ENCODE assay signal across 9 cellular contexts in genomic region chr4:154618708-154619315, GRCh38. TPM values are rescaled to one million over a fixed set of nuclear protein-coding genes. Genes with fewer than 3 reads are reported as not detected.
DNase-seq lines count a peak whose midpoint lies in the region; ATAC-seq, FAIRE-seq and TF ChIP-seq lines count a peak whose summit lies in the region.
"Had no signal": no experiment of that assay in that cellular context is flagged by ENCODE, and none has a peak within 500 bp of the region (broad histone marks: within the 10 kb centered on the region; RNA-seq: fewer than 3 reads in every experiment).

No MANE protein-coding gene starts in this region.

- H3K27me3 Mint-ChIP-seq in activated CD8-positive, alpha-beta T cell treated with anti-CD3 and anti-CD28 coated beads for 36 hours: peaks cover 4% of the 10 kb centered on the region
- peaks cover 0 to 7% (median 4%) of the 10 kb centered on the region in 5 donors for H3K27me3 Mint-ChIP-seq in naive thymus-derived CD8-positive, alpha-beta T cell

- TF ChIP-seq CTCF in activated CD8-positive, alpha-beta T cell treated with anti-CD3 and anti-CD28 coated beads for 36 hours (IDR thresholded peaks at IDR 0.05): peak; percentile 56
- TF ChIP-seq CTCF in epithelial cell of proximal tubule (conservative IDR thresholded peaks at IDR 0.05; ENCODE audit: low read depth, low read length): peak; percentile 93

- H3K27ac Mint-ChIP-seq in activated CD8-positive, alpha-beta T cell treated with anti-CD3 and anti-CD28 coated beads for 36 hours: no peak overlapping the region
- H3K27ac Mint-ChIP-seq in naive thymus-derived CD8-positive, alpha-beta T cell: no peak overlapping the region

- H3K4me3 Mint-ChIP-seq in activated CD8-positive, alpha-beta T cell treated with anti-CD3 and anti-CD28 coated beads for 36 hours: no peak overlapping the region
- no peak overlapping the region for H3K4me3 Mint-ChIP-seq in naive thymus-derived CD8-positive, alpha-beta T cell

- ATAC-seq in GM18511 (IDR thresholded peaks at IDR 0.05; ENCODE audit: unreplicated experiment): peak; percentile 72
- peak; percentile 63 for ATAC-seq in HG02970 (IDR thresholded peaks at IDR 0.05; ENCODE audit: low FRiP score, unreplicated experiment)
- ATAC-seq in activated CD8-positive, alpha-beta T cell treated with anti-CD3 and anti-CD28 coated beads for 36 hours: peak; percentile 81
- peak; percentile 70 to 71 for ATAC-seq in naive thymus-derived CD8-positive, alpha-beta T cell

- POLR2A ChIA-PET in activated CD8-positive, alpha-beta T cell treated with anti-CD3 and anti-CD28 coated beads for 36 hours (lab: Charles Lee): interaction anchor here (1.0 kb wide), 1 partner anchor 69 kb away, joined by 4 read pairs; the partner anchor contains the start of gene PLRG1
- POLR2A ChIA-PET in naive thymus-derived CD8-positive, alpha-beta T cell (lab: Charles Lee): no interaction called here

- no peak for FAIRE-seq in urothelium cell line (lab: Jason Lieb, UNC)

- no peaks in the 10 kb centered on the region for H3K9me3 Mint-ChIP-seq in activated CD8-positive, alpha-beta T cell treated with anti-CD3 and anti-CD28 coated beads for 36 hours
- H3K9me3 Mint-ChIP-seq in naive thymus-derived CD8-positive, alpha-beta T cell: peaks cover 0 to 1% (median 0%) of the 10 kb centered on the region in 9 donors

- H3K36me3 Mint-ChIP-seq in activated CD8-positive, alpha-beta T cell treated with anti-CD3 and anti-CD28 coated beads for 36 hours (ENCODE audit: low read depth): no peaks in the 10 kb centered on the region
- H3K36me3 Mint-ChIP-seq in naive thymus-derived CD8-positive, alpha-beta T cell: no peaks in the 10 kb centered on the region

- CTCF ChIA-PET in activated CD8-positive, alpha-beta T cell treated with anti-CD3 and anti-CD28 coated beads for 36 hours (lab: Charles Lee): interaction anchor here (0.8 to 10.8 kb wide), 17 partner anchors 8 to 290 kb away, joined by 3 to 209 read pairs (median 5); partner anchors contain the start of genes FGB and PLRG1

- H3K4me3 ChIP-seq in epithelial cell of proximal tubule (ENCODE audit: low read depth, low read length): no peak overlapping the region
- H3K4me3 ChIP-seq: SJSA1 had no signal

- H3K4me1 Mint-ChIP-seq in activated CD8-positive, alpha-beta T cell treated with anti-CD3 and anti-CD28 coated beads for 36 hours (ENCODE audit: low read depth): peaks cover 7% of the 10 kb centered on the region
- peaks cover 0 to 18% (median 5%) of the 10 kb centered on the region in 4 donors for H3K4me1 Mint-ChIP-seq in naive thymus-derived CD8-positive, alpha-beta T cell

- intact Hi-C loops in activated CD8-positive, alpha-beta T cell treated with anti-CD3 and anti-CD28 coated beads for 36 hours (cut with micrococcal nuclease): loop anchor here (2.0 kb wide), 2 partner anchors 60 to 68 kb away; partner anchors contain the start of gene PLRG1

- DNase-seq in Ammon's horn (ENCODE audit: low spot score) (peak; percentile 72), NCI-H2227 treated with DMSO at 0.1 percent for 48 hours (lab: John Stamatoyannopoulos, UW) (peak; percentile 31), epithelial cell of proximal tubule (ENCODE audit: low read depth) (no peak), urothelium cell line (ENCODE audit: low spot score) (peak; percentile 57)
- DNase-seq in activated CD8-positive, alpha-beta T cell treated with anti-CD3 and anti-CD28 coated beads for 36 hours: peak; percentile 86
- peak; percentile 7 to 68 (median 30) for DNase-seq in naive thymus-derived CD8-positive, alpha-beta T cell

RNA-seq across cellular contexts. Expression of gene FGG, which starts 6.4 kb away (rescaled TPM):
- total RNA-seq in activated CD8-positive, alpha-beta T cell treated with anti-CD3 and anti-CD28 coated beads for 36 hours: not detected
- 0.23 TPM in 1 of 2 replicates, not detected in the other for total RNA-seq in epithelial cell of proximal tubule
- not detected for total RNA-seq in naive thymus-derived CD8-positive, alpha-beta T cell
- not detected for polyA plus RNA-seq in naive thymus-derived CD8-positive, alpha-beta T cell
- total RNA-seq: SJSA1 had no signal

RNA-seq across cellular contexts. Expression of gene FGA, which starts 28.3 kb away (rescaled TPM):
- total RNA-seq in activated CD8-positive, alpha-beta T cell treated with anti-CD3 and anti-CD28 coated beads for 36 hours: not detected
- 0.22 TPM in 1 of 2 replicates, not detected in the other for total RNA-seq in epithelial cell of proximal tubule
- not detected for total RNA-seq in naive thymus-derived CD8-positive, alpha-beta T cell
- not detected for polyA plus RNA-seq in naive thymus-derived CD8-positive, alpha-beta T cell
- total RNA-seq: SJSA1 had no signal

RNA-seq across cellular contexts. Expression of gene FGB, which starts 56.0 kb away (rescaled TPM):
- not detected for total RNA-seq in activated CD8-positive, alpha-beta T cell treated with anti-CD3 and anti-CD28 coated beads for 36 hours
- total RNA-seq in epithelial cell of proximal tubule: 2.9 and 54.3 TPM in 2 replicates
- total RNA-seq in naive thymus-derived CD8-positive, alpha-beta T cell: not detected
- not detected for polyA plus RNA-seq in naive thymus-derived CD8-positive, alpha-beta T cell
- total RNA-seq: SJSA1 had no signal
